14 cellular contexts compared by ENCODE assay signal in the genomic region with DNA sequence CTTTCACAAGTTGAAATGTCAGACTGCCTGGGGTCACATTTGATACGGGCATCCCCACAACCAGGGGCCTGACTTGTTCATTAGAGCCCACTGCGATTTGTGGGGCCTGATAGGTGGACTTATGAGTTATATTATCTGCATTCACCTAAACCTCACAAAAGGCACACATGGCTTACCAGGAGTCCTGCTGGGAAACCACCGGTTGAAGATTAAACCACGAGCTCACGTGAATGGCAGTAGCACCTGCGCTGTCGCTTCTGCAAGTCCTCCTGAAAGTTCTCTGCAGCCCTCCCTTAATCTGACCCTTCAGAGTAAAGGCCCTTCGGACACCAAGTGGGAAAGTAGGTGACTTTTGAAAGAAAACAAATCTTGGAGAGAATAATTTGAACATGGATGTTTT.
DNase-seq lines count a peak whose midpoint lies in the region; ATAC-seq and TF ChIP-seq lines count a peak whose summit lies in the region.
"Had no signal": no experiment of that assay in that cellular context is flagged by ENCODE, and none has a peak within 500 bp of the region (broad histone marks: within the 10 kb centered on the region; RNA-seq: fewer than 3 reads in every experiment).

No MANE protein-coding gene starts in this region.

- peak overlapping the region; percentile 39 for H3K27ac ChIP-seq in OCI-LY1 (ENCODE audit: low read depth, low read length, poor library complexity, severe bottlenecking)
- H3K27ac ChIP-seq: breast epithelium had no signal

- H3K27ac Mint-ChIP-seq in chondrocyte (ENCODE audit: unreplicated experiment) = no peak overlapping the region

- no peaks in the 10 kb centered on the region for H3K79me2 ChIP-seq in OCI-LY1 (ENCODE audit: insufficient read depth, low read length)

- no peak overlapping the region for H2AFZ ChIP-seq in OCI-LY1 (ENCODE audit: low read length)

- H3K27me3 Mint-ChIP-seq in chondrocyte (ENCODE audit: low read depth) = no peaks in the 10 kb centered on the region

- H3K9me3 ChIP-seq in OCI-LY1 (ENCODE audit: low read length) = no peaks in the 10 kb centered on the region
- H3K9me3 ChIP-seq: breast epithelium had no signal

- no peak for TF ChIP-seq CTCF in OCI-LY1 (IDR thresholded peaks at IDR 0.05; ENCODE audit: low read length)
- no peak for TF ChIP-seq CTCF in chondrocyte (IDR thresholded peaks at IDR 0.05)

- ATAC-seq in GM18502 (IDR thresholded peaks at IDR 0.05; ENCODE audit: poor library complexity, unreplicated experiment) = peak; percentile 65
- peak; percentile 93 for ATAC-seq in GM19467 (IDR thresholded peaks at IDR 0.05; ENCODE audit: unreplicated experiment)
- peak; percentile 91 for ATAC-seq in HG02973 (IDR thresholded peaks at IDR 0.05; ENCODE audit: unreplicated experiment)
- ATAC-seq: esophagus mucosa had no signal

- peaks cover 9% of the 10 kb centered on the region for H3K4me1 Mint-ChIP-seq in chondrocyte (ENCODE audit: low read depth)

- DNase-seq in G401 (ENCODE audit: low spot score) (no peak), Kasumi-1 (lab: John Stamatoyannopoulos, UW) (no peak), NCI-H226 (no peak), chondrocyte (ENCODE audit: low spot score) (no peak)
- DNase-seq: AML-193; GF-D8; NCI-H1092 treated with DMSO at 0.1 percent for 48 hours; stimulated activated CD4-positive, alpha-beta T cell treated with anti-CD3 and anti-CD28 coated beads, Interleukin-1b, Interleukin-23, amount 100 ng/mL, for 48 hours had no signal

- H3K9ac ChIP-seq in OCI-LY1 (ENCODE audit: low read length) = no peak overlapping the region; the same call in 1 of the 2 replicates

- H3K4me3 ChIP-seq in OCI-LY1 (ENCODE audit: low read depth, low read length, poor library complexity, severe bottlenecking) = no peak overlapping the region
- H3K4me3 ChIP-seq: breast epithelium had no signal

- H4K20me1 ChIP-seq in OCI-LY1 (ENCODE audit: insufficient read depth, low read length) = no peaks in the 10 kb centered on the region

- H3K36me3 ChIP-seq in OCI-LY1 (ENCODE audit: insufficient read depth, low read length) = no peaks in the 10 kb centered on the region
- H3K36me3 ChIP-seq: breast epithelium had no signal

- H3K27me3 ChIP-seq in OCI-LY1 (ENCODE audit: insufficient read depth, low read length) = no peaks in the 10 kb centered on the region
- H3K27me3 ChIP-seq: breast epithelium had no signal

- H3K4me1 ChIP-seq in OCI-LY1 (ENCODE audit: insufficient read depth, low read length, severe bottlenecking) = peaks cover 12% of the 10 kb centered on the region
- H3K4me1 ChIP-seq: breast epithelium had no signal

- no peaks in the 10 kb centered on the region for H3K9me2 ChIP-seq in OCI-LY1 (ENCODE audit: low read depth, low read length)

- no peaks in the 10 kb centered on the region for H3F3A ChIP-seq in OCI-LY1 (ENCODE audit: insufficient read depth, low read length)

- peak overlapping the region; percentile 24; the same call in 1 of the 2 replicates for H3K4me2 ChIP-seq in OCI-LY1 (ENCODE audit: low read length)

- no peaks in the 10 kb centered on the region for H3K9me3 Mint-ChIP-seq in chondrocyte (ENCODE audit: low read depth)

- no peak overlapping the region for H3K4me3 Mint-ChIP-seq in chondrocyte (ENCODE audit: unreplicated experiment)

- in situ Hi-C loops in G401 (cut with HindIII; ENCODE audit: low sequenced_read_pairs) = no loop called here

- H3K36me3 Mint-ChIP-seq in chondrocyte (ENCODE audit: low read depth) = no peaks in the 10 kb centered on the region
